ENCODE assay signal across 13 cellular contexts in genomic region chr4:156763511-156763910, GRCh38.
A peak's percentile ranks its signal among the peaks of the same experiment; 100 is the strongest.
DNase-seq lines count a peak whose midpoint lies in the region; ATAC-seq, FAIRE-seq and TF ChIP-seq lines count a peak whose summit lies in the region.
"Had no signal": no experiment of that assay in that cellular context is flagged by ENCODE, and none has a peak within 500 bp of the region (broad histone marks: within the 10 kb centered on the region; RNA-seq: fewer than 3 reads in every experiment).

No MANE protein-coding gene starts in this region.

- DNase-seq in COR-L47 (lab: John Stamatoyannopoulos, UW): peak; percentile 67
- peak; percentile 83 for DNase-seq in LHCN-M2 (ENCODE audit: low read depth)
- DNase-seq in NCI-H510A treated with DMSO at 0.1 percent for 48 hours (lab: John Stamatoyannopoulos, UW): peak; percentile 32
- DNase-seq in iPS-NIHi11 (ENCODE audit: low spot score): peak; percentile 8
- DNase-seq in activated T-cell treated with anti-CD3 and anti-CD28 coated beads, Interleukin-2, amount 50 U/mL, for 48 hours: no peak
- no peak for DNase-seq in GM12892 (ENCODE audit: insufficient read length)
- DNase-seq: NCI-H2227 treated with DMSO at 0.1 percent for 48 hours; SHP77; stimulated activated CD4-positive, alpha-beta T cell treated with anti-CD3 and anti-CD28 coated beads, Interleukin-4, amount 100 ng/mL, for 4 hours; stimulated activated naive CD4-positive, alpha-beta T cell had no signal

- no peak for TF ChIP-seq POLR2A in GM12892 (IDR thresholded peaks at IDR 0.05; ENCODE audit: low read depth, low read length)

- ATAC-seq in HG02588 (IDR thresholded peaks at IDR 0.05; ENCODE audit: unreplicated experiment) (no peak), HG02970 (IDR thresholded peaks at IDR 0.05; ENCODE audit: low FRiP score, unreplicated experiment) (no peak)

- FAIRE-seq in GM12892 (lab: Jason Lieb, UNC): no peak
- FAIRE-seq: GM18507 had no signal

Comparison
In these comparisons a context has a peak if more than half of its experiments do, and no peak if none do; other contexts are left out.
1. DNase-seq: peak in COR-L47 (single experiment), LHCN-M2 (single experiment), NCI-H510A treated with DMSO at 0.1 percent for 48 hours (single experiment) and iPS-NIHi11 (single experiment); none in activated T-cell treated with anti-CD3 and anti-CD28 coated beads, Interleukin-2, amount 50 U/mL, for 48 hours (0 of 2) and GM12892 (single experiment).